In genomic region chr1:211515090-211516023, GRCh38 we compare ENCODE assay signal across 1 cellular context.
TF ChIP-seq lines count a peak whose summit lies in the region.

No MANE protein-coding gene starts in this region.

TF ChIP-seq in HCT116, 20 proteins besides CTCF, POLR2A, EP300 and RAD21 (continued from another document):
- TF ChIP-seq REST (IDR thresholded peaks at IDR 0.05; ENCODE audit: low read depth) (no peak), CEBPB (IDR thresholded peaks at IDR 0.05; ENCODE audit: low read depth) (no peak), EGR1 (IDR thresholded peaks at IDR 0.05; ENCODE audit: low read depth) (no peak), EZH2phosphoT487 (IDR thresholded peaks at IDR 0.05; ENCODE audit: borderline replicate concordance) (no peak), ZNF274 (IDR thresholded peaks at IDR 0.05; ENCODE audit: low read depth, low read length) (no peak), ZBTB33 (IDR thresholded peaks at IDR 0.05; ENCODE audit: extremely low read depth, insufficient replicate concordance, low read length) (peak; percentile 72), MAX (IDR thresholded peaks at IDR 0.05) (peak; percentile 90), POLR2AphosphoS5 (IDR thresholded peaks at IDR 0.05; ENCODE audit: low read depth, low read length) (peak; percentile 63; the same call in 1 of the 2 replicates), FOSL1 (IDR thresholded peaks at IDR 0.05; ENCODE audit: low read depth) (peak; percentile 84), EZH2 (IDR thresholded peaks at IDR 0.05) (no peak), SIN3A (IDR thresholded peaks at IDR 0.05; ENCODE audit: low read depth) (no peak), ATF3 (IDR thresholded peaks at IDR 0.05) (no peak), YY1 (IDR thresholded peaks at IDR 0.05; ENCODE audit: extremely low read depth, insufficient replicate concordance, low read depth, low read length) (peak; percentile 28)
